1 cellular context compared by ENCODE assay signal in genomic region chr6:139374357-139375238, GRCh38.
TF ChIP-seq lines count a peak whose summit lies in the region.

A gene with protein sequence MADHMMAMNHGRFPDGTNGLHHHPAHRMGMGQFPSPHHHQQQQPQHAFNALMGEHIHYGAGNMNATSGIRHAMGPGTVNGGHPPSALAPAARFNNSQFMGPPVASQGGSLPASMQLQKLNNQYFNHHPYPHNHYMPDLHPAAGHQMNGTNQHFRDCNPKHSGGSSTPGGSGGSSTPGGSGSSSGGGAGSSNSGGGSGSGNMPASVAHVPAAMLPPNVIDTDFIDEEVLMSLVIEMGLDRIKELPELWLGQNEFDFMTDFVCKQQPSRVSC (minus strand): TSS chr6:139374648. CDS start chr6:139373944, 704 bp downstream.

TF ChIP-seq in K562, 482 proteins besides CTCF, POLR2A, EP300 and RAD21 (continued from another document and continues in another):
- TF ChIP-seq, protein P1, sequence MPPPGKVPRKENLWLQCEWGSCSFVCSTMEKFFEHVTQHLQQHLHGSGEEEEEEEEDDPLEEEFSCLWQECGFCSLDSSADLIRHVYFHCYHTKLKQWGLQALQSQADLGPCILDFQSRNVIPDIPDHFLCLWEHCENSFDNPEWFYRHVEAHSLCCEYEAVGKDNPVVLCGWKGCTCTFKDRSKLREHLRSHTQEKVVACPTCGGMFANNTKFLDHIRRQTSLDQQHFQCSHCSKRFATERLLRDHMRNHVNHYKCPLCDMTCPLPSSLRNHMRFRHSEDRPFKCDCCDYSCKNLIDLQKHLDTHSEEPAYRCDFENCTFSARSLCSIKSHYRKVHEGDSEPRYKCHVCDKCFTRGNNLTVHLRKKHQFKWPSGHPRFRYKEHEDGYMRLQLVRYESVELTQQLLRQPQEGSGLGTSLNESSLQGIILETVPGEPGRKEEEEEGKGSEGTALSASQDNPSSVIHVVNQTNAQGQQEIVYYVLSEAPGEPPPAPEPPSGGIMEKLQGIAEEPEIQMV (tag; conservative IDR thresholded peaks at IDR 0.05; ENCODE audit: low read depth), result no peak
- TF ChIP-seq RERE (CRISPR knock-in tag; IDR thresholded peaks at IDR 0.05; ENCODE audit: borderline replicate concordance), result 0 out of 2 replicates have a peak, but pooled peaks have one; percentile 18
- no peak for TF ChIP-seq PPARD (CRISPR knock-in tag; IDR thresholded peaks at IDR 0.05)
- no peak for TF ChIP-seq PTBP1 (IDR thresholded peaks at IDR 0.05; ENCODE audit: low read depth, low read length)
- no peak for TF ChIP-seq TRIM24 (IDR thresholded peaks at IDR 0.05)
- TF ChIP-seq MTA1 (IDR thresholded peaks at IDR 0.05; ENCODE audit: borderline replicate concordance), result no peak
- TF ChIP-seq XRCC4 (IDR thresholded peaks at IDR 0.05; ENCODE audit: extremely low read depth, insufficient read depth, insufficient read length), result no peak
- no peak for TF ChIP-seq ZNF184 (CRISPR knock-in tag; IDR thresholded peaks at IDR 0.05)
- TF ChIP-seq ZNF766 (CRISPR knock-in tag; conservative IDR thresholded peaks at IDR 0.05), result peak; percentile 96
- TF ChIP-seq PHF20 (IDR thresholded peaks at IDR 0.05; ENCODE audit: partially characterized antibody), result peak; percentile 40
- TF ChIP-seq, protein P2, sequence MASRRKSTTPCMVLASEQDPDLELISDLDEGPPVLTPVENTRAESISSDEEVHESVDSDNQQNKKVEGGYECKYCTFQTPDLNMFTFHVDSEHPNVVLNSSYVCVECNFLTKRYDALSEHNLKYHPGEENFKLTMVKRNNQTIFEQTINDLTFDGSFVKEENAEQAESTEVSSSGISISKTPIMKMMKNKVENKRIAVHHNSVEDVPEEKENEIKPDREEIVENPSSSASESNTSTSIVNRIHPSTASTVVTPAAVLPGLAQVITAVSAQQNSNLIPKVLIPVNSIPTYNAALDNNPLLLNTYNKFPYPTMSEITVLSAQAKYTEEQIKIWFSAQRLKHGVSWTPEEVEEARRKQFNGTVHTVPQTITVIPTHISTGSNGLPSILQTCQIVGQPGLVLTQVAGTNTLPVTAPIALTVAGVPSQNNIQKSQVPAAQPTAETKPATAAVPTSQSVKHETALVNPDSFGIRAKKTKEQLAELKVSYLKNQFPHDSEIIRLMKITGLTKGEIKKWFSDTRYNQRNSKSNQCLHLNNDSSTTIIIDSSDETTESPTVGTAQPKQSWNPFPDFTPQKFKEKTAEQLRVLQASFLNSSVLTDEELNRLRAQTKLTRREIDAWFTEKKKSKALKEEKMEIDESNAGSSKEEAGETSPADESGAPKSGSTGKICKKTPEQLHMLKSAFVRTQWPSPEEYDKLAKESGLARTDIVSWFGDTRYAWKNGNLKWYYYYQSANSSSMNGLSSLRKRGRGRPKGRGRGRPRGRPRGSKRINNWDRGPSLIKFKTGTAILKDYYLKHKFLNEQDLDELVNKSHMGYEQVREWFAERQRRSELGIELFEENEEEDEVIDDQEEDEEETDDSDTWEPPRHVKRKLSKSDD (conservative IDR thresholded peaks at IDR 0.05; ENCODE audit: low read length), result no peak
- TF ChIP-seq ZNF785 (CRISPR knock-in tag; IDR thresholded peaks at IDR 0.05), result no peak
- TF ChIP-seq TOE1 (IDR thresholded peaks at IDR 0.05; ENCODE audit: borderline replicate concordance), result peak; percentile 75
- peak; percentile 80; the same call in 1 of the 2 replicates for TF ChIP-seq TOE1 (CRISPR knock-in tag; IDR thresholded peaks at IDR 0.05; ENCODE audit: borderline replicate concordance, low read depth)
- TF ChIP-seq, protein P3, sequence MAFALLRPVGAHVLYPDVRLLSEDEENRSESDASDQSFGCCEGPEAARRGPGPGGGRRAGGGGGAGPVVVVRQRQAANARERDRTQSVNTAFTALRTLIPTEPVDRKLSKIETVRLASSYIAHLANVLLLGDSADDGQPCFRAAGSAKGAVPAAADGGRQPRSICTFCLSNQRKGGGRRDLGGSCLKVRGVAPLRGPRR (CRISPR knock-in tag; IDR thresholded peaks at IDR 0.05), result no peak
- TF ChIP-seq, protein P4, sequence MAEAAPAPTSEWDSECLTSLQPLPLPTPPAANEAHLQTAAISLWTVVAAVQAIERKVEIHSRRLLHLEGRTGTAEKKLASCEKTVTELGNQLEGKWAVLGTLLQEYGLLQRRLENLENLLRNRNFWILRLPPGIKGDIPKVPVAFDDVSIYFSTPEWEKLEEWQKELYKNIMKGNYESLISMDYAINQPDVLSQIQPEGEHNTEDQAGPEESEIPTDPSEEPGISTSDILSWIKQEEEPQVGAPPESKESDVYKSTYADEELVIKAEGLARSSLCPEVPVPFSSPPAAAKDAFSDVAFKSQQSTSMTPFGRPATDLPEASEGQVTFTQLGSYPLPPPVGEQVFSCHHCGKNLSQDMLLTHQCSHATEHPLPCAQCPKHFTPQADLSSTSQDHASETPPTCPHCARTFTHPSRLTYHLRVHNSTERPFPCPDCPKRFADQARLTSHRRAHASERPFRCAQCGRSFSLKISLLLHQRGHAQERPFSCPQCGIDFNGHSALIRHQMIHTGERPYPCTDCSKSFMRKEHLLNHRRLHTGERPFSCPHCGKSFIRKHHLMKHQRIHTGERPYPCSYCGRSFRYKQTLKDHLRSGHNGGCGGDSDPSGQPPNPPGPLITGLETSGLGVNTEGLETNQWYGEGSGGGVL (CRISPR knock-in tag; IDR thresholded peaks at IDR 0.05), result no peak
- TF ChIP-seq ZNF780A (CRISPR knock-in tag; IDR thresholded peaks at IDR 0.05), result no peak
- TF ChIP-seq HCFC1 (IDR thresholded peaks at IDR 0.05; ENCODE audit: low read depth, low read length), result peak; percentile 7; the same call in 1 of the 2 replicates
- TF ChIP-seq CBX5 (IDR thresholded peaks at IDR 0.05; ENCODE audit: borderline replicate concordance, low read depth), result 0 out of 2 replicates have a peak, but pooled peaks have one; percentile 58
- TF ChIP-seq ARNT (IDR thresholded peaks at IDR 0.05), result 0 out of 4 replicates have a peak, but pooled peaks of 1 of the 2 experiments have one; percentile 35
- no peak for TF ChIP-seq ZNF347 (CRISPR knock-in tag; IDR thresholded peaks at IDR 0.05; ENCODE audit: low read depth)
- no peak for TF ChIP-seq PTRF (tag; IDR thresholded peaks at IDR 0.05)
- peak; percentile 70; the same call in 1 of the 2 replicates for TF ChIP-seq ATF6 (CRISPR knock-in tag; IDR thresholded peaks at IDR 0.05)
- no peak for TF ChIP-seq ILK (tag; IDR thresholded peaks at IDR 0.05; ENCODE audit: borderline replicate concordance, low read depth)
- peak; percentile 40; the same call in 1 of the 2 replicates for TF ChIP-seq NCOA1 (IDR thresholded peaks at IDR 0.05; ENCODE audit: low read depth)
- no peak for TF ChIP-seq CBX8 (IDR thresholded peaks at IDR 0.05; ENCODE audit: borderline replicate concordance, extremely low read depth, low read depth, low read length, poor library complexity, severe bottlenecking)
- no peak for TF ChIP-seq TCF7L2 (IDR thresholded peaks at IDR 0.05; ENCODE audit: low read depth, low read length)
- no peak for TF ChIP-seq HDAC6 (IDR thresholded peaks at IDR 0.05; ENCODE audit: low read depth, low read length)
- TF ChIP-seq ATF7 (IDR thresholded peaks at IDR 0.05), result peak; percentile 78
- peak; percentile 92 for TF ChIP-seq GTF2F1 (IDR thresholded peaks at IDR 0.05; ENCODE audit: low read depth, low read length)
- TF ChIP-seq KHSRP (IDR thresholded peaks at IDR 0.05), result no peak
- TF ChIP-seq ZNF263 (CRISPR knock-in tag; IDR thresholded peaks at IDR 0.05; ENCODE audit: borderline replicate concordance), result peak; percentile 29; the same call in 1 of the 2 replicates
- TF ChIP-seq KDM4B (IDR thresholded peaks at IDR 0.05; ENCODE audit: borderline replicate concordance in 2 of 2, low read depth in 1 of 2), result no peak; a peak in 1 of 4 replicates
- TF ChIP-seq MCM3 (IDR thresholded peaks at IDR 0.05), result no peak
- TF ChIP-seq ZFX (CRISPR knock-in tag; IDR thresholded peaks at IDR 0.05), result peak; percentile 80
- no peak for TF ChIP-seq SNAPC5 (CRISPR knock-in tag; IDR thresholded peaks at IDR 0.05)
- TF ChIP-seq FIP1L1 (IDR thresholded peaks at IDR 0.05; ENCODE audit: low read depth, low read length, poor library complexity, severe bottlenecking), result peak; percentile 97
- TF ChIP-seq TEAD1 (CRISPR knock-in tag; IDR thresholded peaks at IDR 0.05), result peak; percentile 36 to 61; a peak in 3 of 4 replicates
- TF ChIP-seq TAF7 (tag; IDR thresholded peaks at IDR 0.05), result peak; percentile 95
- peak; percentile 15 to 29; a peak in 1 of 4 replicates for TF ChIP-seq NRF1 (conservative IDR thresholded peaks at IDR 0.05 in 1 of 2, IDR thresholded peaks at IDR 0.05 in 1 of 2)
- TF ChIP-seq RBM17 (IDR thresholded peaks at IDR 0.05; ENCODE audit: borderline replicate concordance, low read depth, low read length), result no peak
- peak; percentile 84; the same call in 1 of the 2 replicates for TF ChIP-seq XRCC5 (IDR thresholded peaks at IDR 0.05; ENCODE audit: low read depth, low read length)
- peak; percentile 85 for TF ChIP-seq TAF9B (IDR thresholded peaks at IDR 0.05; ENCODE audit: partially characterized antibody)
- TF ChIP-seq SRF (CRISPR knock-in tag; IDR thresholded peaks at IDR 0.05), result peak in 1 of 2 experiments; percentile 55; a peak in 1 of 4 replicates
- no peak for TF ChIP-seq CUX1 (CRISPR knock-in tag; IDR thresholded peaks at IDR 0.05)
